22 cellular contexts compared by ENCODE assay signal in the genomic region with DNA sequence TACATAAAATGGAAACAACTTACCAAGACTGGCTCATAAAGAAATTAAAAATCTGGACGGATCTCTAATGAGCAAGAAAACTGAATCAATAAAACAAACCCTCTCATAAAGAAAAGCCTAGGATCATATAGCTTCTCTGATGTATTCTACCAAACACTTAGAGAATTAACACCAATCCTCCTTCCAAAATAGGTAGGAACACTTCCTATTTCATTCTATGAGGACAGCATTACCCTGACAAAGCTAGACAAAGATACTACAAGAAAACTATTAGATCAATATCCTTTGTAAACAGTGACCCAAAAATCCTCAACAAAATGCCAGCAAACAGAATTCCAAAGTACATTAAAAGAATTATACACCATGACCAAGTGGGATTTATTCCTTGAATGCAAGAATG.
"Had no signal": no experiment of that assay in that cellular context is flagged by ENCODE, and none has a peak within 500 bp of the region (broad histone marks: within the 10 kb centered on the region; RNA-seq: fewer than 3 reads in every experiment).

No MANE protein-coding gene starts in this region.

- H3K4me3 Mint-ChIP-seq: mesothelial cell of epicardium; naive thymus-derived CD4-positive, alpha-beta T cell; stimulated activated memory B cell treated with anti-CD40 and anti-IgM and Interleukin-4, amounts not matched to agents 10 μg/mL and 1 μg/mL and 100 μg/mL, for 72 hours; type B pancreatic cell had no signal

- H3K27ac Mint-ChIP-seq: mesothelial cell of epicardium; stimulated activated memory B cell treated with anti-CD40 and anti-IgM and Interleukin-4, amounts not matched to agents 10 μg/mL and 1 μg/mL and 100 μg/mL, for 72 hours; type B pancreatic cell had no signal

- H3K9me3 ChIP-seq: mucosa of descending colon, ovary, psoas muscle, sigmoid colon, testis, tibial artery had no signal

- H3K4me1 Mint-ChIP-seq: mesothelial cell of epicardium; stimulated activated memory B cell treated with anti-CD40 and anti-IgM and Interleukin-4, amounts not matched to agents 10 μg/mL and 1 μg/mL and 100 μg/mL, for 72 hours had no signal

- H3K27me3 Mint-ChIP-seq: naive thymus-derived CD4-positive, alpha-beta T cell; stimulated activated memory B cell treated with anti-CD40 and anti-IgM and Interleukin-4, amounts not matched to agents 10 μg/mL and 1 μg/mL and 100 μg/mL, for 72 hours; type B pancreatic cell had no signal

- H3K27ac ChIP-seq: ovary, psoas muscle, sigmoid colon, testis, tibial artery had no signal

- H3K4me1 ChIP-seq: psoas muscle, sigmoid colon, testis, tibial artery had no signal

- ATAC-seq: mucosa of descending colon; naive thymus-derived CD4-positive, alpha-beta T cell; psoas muscle; right cardiac atrium; stimulated activated memory B cell treated with anti-CD40 and anti-IgM and Interleukin-4, amounts not matched to agents 10 μg/mL and 1 μg/mL and 100 μg/mL, for 72 hours; stimulated activated naive CD8-positive, alpha-beta T cell treated with anti-CD3 and anti-CD28 coated beads, Interleukin-15, Interleukin-2, amounts not matched to agents 100 U/mL and 50 U/mL, for 24 hours had no signal

- H3K4me3 ChIP-seq: lung, mucosa of descending colon, ovary, psoas muscle, sigmoid colon, testis, tibial artery had no signal

- H3K27me3 ChIP-seq: ovary, sigmoid colon, testis, tibial artery had no signal

- DNase-seq: cortex of kidney; head of caudate nucleus; kidney; mesenchymal stem cell; mucosa of descending colon; naive thymus-derived CD4-positive, alpha-beta T cell; occipital lobe; ovary; posterior cingulate gyrus; psoas muscle; right cardiac atrium; sigmoid colon; stimulated activated CD4-positive, alpha-beta T cell treated with anti-CD3 and anti-CD28 coated beads, Interleukin-2, amount 100 ng/mL, for 24 hours; stimulated activated CD4-positive, alpha-beta T cell treated with anti-CD3 and anti-CD28 coated beads, Interleukin-4, amount 100 ng/mL, for 24 hours; stimulated activated naive CD8-positive, alpha-beta T cell treated with anti-CD3 and anti-CD28 coated beads, Interleukin-15, Interleukin-2, amounts not matched to agents 100 U/mL and 50 U/mL, for 24 hours; substantia nigra; testis; tibial artery had no signal
